9 cellular contexts compared by ENCODE assay signal in the genomic region with DNA sequence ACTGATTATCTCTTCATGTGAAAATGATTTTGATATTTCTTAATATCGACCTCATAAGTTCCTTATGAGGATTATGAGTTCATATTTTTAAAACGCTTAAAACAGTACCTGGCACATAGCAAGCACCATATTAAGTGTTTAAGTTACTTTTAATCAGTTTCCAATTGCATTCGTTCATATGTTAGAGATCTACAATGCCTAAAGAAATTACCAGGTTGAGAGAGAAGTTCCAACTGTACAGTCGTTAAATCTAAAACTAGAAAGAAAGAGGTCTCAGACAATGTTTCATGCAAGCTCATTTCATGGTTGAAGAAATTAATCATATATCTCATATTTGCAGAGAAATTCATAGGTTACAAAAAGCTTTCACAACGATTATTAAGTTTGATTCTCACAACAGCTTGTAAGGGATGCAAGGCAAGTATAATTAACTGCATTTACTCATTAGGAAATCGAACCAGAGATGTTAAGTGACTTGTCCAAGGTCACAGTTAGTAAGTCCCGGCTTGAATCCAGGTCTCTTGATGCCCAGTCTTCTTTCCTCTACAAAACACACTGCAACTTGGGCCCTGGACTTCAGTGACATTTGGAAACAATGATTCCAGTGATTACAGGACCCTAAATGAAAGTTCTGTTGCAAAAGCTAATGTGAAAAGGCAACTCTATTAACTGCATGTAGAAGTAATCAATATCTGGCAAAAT. TPM values are rescaled to one million over a fixed set of nuclear protein-coding genes. Genes with fewer than 3 reads are reported as not detected.
DNase-seq lines count a peak whose midpoint lies in the region; ATAC-seq, FAIRE-seq and TF ChIP-seq lines count a peak whose summit lies in the region.
"Had no signal": no experiment of that assay in that cellular context is flagged by ENCODE, and none has a peak within 500 bp of the region (broad histone marks: within the 10 kb centered on the region; RNA-seq: fewer than 3 reads in every experiment).

No MANE protein-coding gene starts in this region.

- WGBS in mesenchymal stem cell = 91% methylated on average over 4 of the region's 7 CpGs
- WGBS in pancreas, 2 donors = 51 to 59% methylated on average over 7 of the region's 7 CpGs

- peak overlapping the region; percentile 90 for H3K4me3 Mint-ChIP-seq in stimulated activated naive CD8-positive, alpha-beta T cell treated with anti-CD3 and anti-CD28 coated beads, Interleukin-15, Interleukin-2, amounts not matched to agents 100 ng/mL and 50 ng/mL, for 24 hours

- H3K36me3 Mint-ChIP-seq in stimulated activated naive CD8-positive, alpha-beta T cell treated with anti-CD3 and anti-CD28 coated beads, Interleukin-15, Interleukin-2, amounts not matched to agents 100 ng/mL and 50 ng/mL, for 24 hours (ENCODE audit: low read depth) = no peaks in the 10 kb centered on the region

- peaks cover 6% of the 10 kb centered on the region for H3K79me1 ChIP-seq in mesenchymal stem cell (replicated peaks; ENCODE audit: low read length, poor library complexity, severe bottlenecking)

- H3K9ac ChIP-seq in mesenchymal stem cell (ENCODE audit: low read length) = peak overlapping the region; percentile 89

- H2BK12ac ChIP-seq in mesenchymal stem cell (ENCODE audit: low read length in 2 of 2) = no peak overlapping the region

- no peak overlapping the region for H2BK5ac ChIP-seq in mesenchymal stem cell (ENCODE audit: low read depth, low read length, poor library complexity, severe bottlenecking)

- H3K27ac ChIP-seq in mesenchymal stem cell (ENCODE audit: low read length, poor library complexity, severe bottlenecking) (no peak overlapping the region), vagina (peak overlapping the region; percentile 91), pancreas (no peak overlapping the region)

- peaks cover 9 to 19% of the 10 kb centered on the region in 2 experiments for H3K27me3 ChIP-seq in mesenchymal stem cell (ENCODE audit: control insufficient read depth in 1 of 2, insufficient read depth in 1 of 2, low read length in 2 of 2)
- no peaks in the 10 kb centered on the region for H3K27me3 ChIP-seq in vagina
- H3K27me3 ChIP-seq in pancreas = peaks cover 0 to 6% (median 0%) of the 10 kb centered on the region in 4 donors

- no peak overlapping the region for H3K18ac ChIP-seq in mesenchymal stem cell (ENCODE audit: low read depth in 1 of 2, low read length in 2 of 2)

- H3K27me3 Mint-ChIP-seq in stimulated activated naive CD8-positive, alpha-beta T cell treated with anti-CD3 and anti-CD28 coated beads, Interleukin-15, Interleukin-2, amounts not matched to agents 100 ng/mL and 50 ng/mL, for 24 hours = peaks cover 12% of the 10 kb centered on the region

- H2BK15ac ChIP-seq in mesenchymal stem cell (ENCODE audit: low read depth, poor library complexity, severe bottlenecking) = no peak overlapping the region

- no peak overlapping the region for H4K8ac ChIP-seq in mesenchymal stem cell (ENCODE audit: low read length)

- peaks cover 5% of the 10 kb centered on the region for H3K4me1 ChIP-seq in mesenchymal stem cell (ENCODE audit: control insufficient read depth, insufficient read depth, low read depth, low read length)
- peaks cover 26% of the 10 kb centered on the region for H3K4me1 ChIP-seq in vagina
- peaks cover 0 to 10% (median 6%) of the 10 kb centered on the region in 3 donors for H3K4me1 ChIP-seq in pancreas

- H4K91ac ChIP-seq in mesenchymal stem cell (ENCODE audit: low read length) = no peak overlapping the region

- no peak overlapping the region for H3K14ac ChIP-seq in mesenchymal stem cell (ENCODE audit: low read length in 2 of 2)

- no peaks in the 10 kb centered on the region for H3K9me3 ChIP-seq in mesenchymal stem cell (ENCODE audit: control insufficient read depth, low read length)
- no peaks in the 10 kb centered on the region for H3K9me3 ChIP-seq in vagina
- no peaks in the 10 kb centered on the region for H3K9me3 ChIP-seq in pancreas

- no peaks in the 10 kb centered on the region for H3K36me3 ChIP-seq in mesenchymal stem cell (ENCODE audit: control insufficient read depth in 1 of 2, insufficient read depth in 2 of 2, low read depth in 1 of 2, low read length in 2 of 2)
- H3K36me3 ChIP-seq in vagina = no peaks in the 10 kb centered on the region
- H3K36me3 ChIP-seq in pancreas = no peaks in the 10 kb centered on the region

- H2AK5ac ChIP-seq in mesenchymal stem cell (ENCODE audit: low read length, severe bottlenecking) = no peak overlapping the region

- H3K4ac ChIP-seq in mesenchymal stem cell (ENCODE audit: low read depth in 1 of 2, low read length in 2 of 2) = no peak overlapping the region

- no peak for DNase-seq in stimulated activated naive CD8-positive, alpha-beta T cell treated with anti-CD3 and anti-CD28 coated beads, Interleukin-15, Interleukin-2, amounts not matched to agents 100 U/mL and 50 U/mL, for 24 hours
- DNase-seq in astrocyte of the spinal cord (ENCODE audit: low read depth, low spot score) (no peak), mesenchymal stem cell (no peak), vagina (ENCODE audit: extremely low spot score in 2 of 2) (no peak), T1000 (lab: John Stamatoyannopoulos, UW) (no peak), KBM-7 (no peak), pancreas (no peak)
- DNase-seq: kidney glomerular epithelial cell had no signal

- in situ Hi-C loops in astrocyte of the spinal cord (cut with HindIII; ENCODE audit: low sequenced_read_pairs) (no loop called here), KBM-7 (cut with MboI; ENCODE audit: low pct_unique_long_range_greater_than_20kb, low sequenced_read_pairs) (no loop called here)

- no peak overlapping the region for H2AFZ ChIP-seq in mesenchymal stem cell (ENCODE audit: low read depth, low read length)

- H3K4me3 ChIP-seq in astrocyte of the spinal cord (ENCODE audit: low read depth, low read length) (peak overlapping the region; percentile 62), mesenchymal stem cell (ENCODE audit: insufficient read depth in 1 of 2, low read depth in 1 of 2, low read length in 2 of 2) (peak overlapping the region in 1 of 2 experiments; percentile 93), vagina (peak overlapping the region; percentile 78 to 83), pancreas (peak overlapping the region in 2 of 4 donors; percentile 79 to 91)

- no peak overlapping the region for H2BK120ac ChIP-seq in mesenchymal stem cell (ENCODE audit: low read depth, low read length)

- peaks cover 23% of the 10 kb centered on the region for H3K4me1 Mint-ChIP-seq in stimulated activated naive CD8-positive, alpha-beta T cell treated with anti-CD3 and anti-CD28 coated beads, Interleukin-15, Interleukin-2, amounts not matched to agents 100 ng/mL and 50 ng/mL, for 24 hours (ENCODE audit: low read depth)

- H3K9me3 Mint-ChIP-seq in stimulated activated naive CD8-positive, alpha-beta T cell treated with anti-CD3 and anti-CD28 coated beads, Interleukin-15, Interleukin-2, amounts not matched to agents 100 ng/mL and 50 ng/mL, for 24 hours = no peaks in the 10 kb centered on the region

- H3K27ac Mint-ChIP-seq in stimulated activated naive CD8-positive, alpha-beta T cell treated with anti-CD3 and anti-CD28 coated beads, Interleukin-15, Interleukin-2, amounts not matched to agents 100 ng/mL and 50 ng/mL, for 24 hours = no peak overlapping the region

- ATAC-seq in stimulated activated naive CD8-positive, alpha-beta T cell treated with anti-CD3 and anti-CD28 coated beads, Interleukin-15, Interleukin-2, amounts not matched to agents 100 U/mL and 50 U/mL, for 24 hours = no peak
- ATAC-seq in pancreas = no peak

- no peak overlapping the region for H3K23ac ChIP-seq in mesenchymal stem cell (ENCODE audit: low read length in 2 of 2)

- TF ChIP-seq CTCF in astrocyte of the spinal cord (IDR thresholded peaks at IDR 0.05; ENCODE audit: low read depth, low read length) = no peak
- TF ChIP-seq CTCF in vagina (IDR thresholded peaks at IDR 0.05) = no peak
- TF ChIP-seq CTCF in pancreas (IDR thresholded peaks at IDR 0.05) = no peak

- FAIRE-seq in pancreas (lab: Jason Lieb, UNC) = no peak

- H3K4me2 ChIP-seq in mesenchymal stem cell (ENCODE audit: low read length, poor library complexity, severe bottlenecking) = no peak overlapping the region

- no peak for TF ChIP-seq POLR2A in vagina (IDR thresholded peaks at IDR 0.05)

- intact Hi-C loops in vagina (cut with DNase I) = no loop called here
- intact Hi-C loops in pancreas (cut with DNase I) = no loop called here

RNA-seq across cellular contexts. Expression of gene MYO5A, which starts 1.3 kb away (rescaled TPM):
- polyA plus RNA-seq in mesenchymal stem cell (2013, experiment 1 of 2) = 13.1 TPM
- polyA plus RNA-seq in mesenchymal stem cell (2013, experiment 2 of 2) = 11.6 TPM
- total RNA-seq in vagina (31.2 TPM), pancreas (10 to 100 TPM in 3 of 6 donors, 1 to 10 TPM in 3; 7.2 to 11.9 (median 9.8) TPM)
- polyA plus RNA-seq in pancreas = 1 to 10 TPM; 2.4 to 3.1 TPM

RNA-seq across cellular contexts. Expression of gene ARPP19, which starts 41.5 kb away (rescaled TPM):
- 59.1 TPM for polyA plus RNA-seq in mesenchymal stem cell (2013, experiment 1 of 2)
- polyA plus RNA-seq in mesenchymal stem cell (2013, experiment 2 of 2) = 58.9 TPM
- total RNA-seq in vagina = 62.9 TPM
- 10 to 100 TPM; 34.5 to 73.3 (median 46.2) TPM for total RNA-seq in pancreas
- 10 to 100 TPM; 11.4 to 30.0 TPM for polyA plus RNA-seq in pancreas
